Comparison of ENCODE assay signal across 1 cellular context in the genomic region with DNA sequence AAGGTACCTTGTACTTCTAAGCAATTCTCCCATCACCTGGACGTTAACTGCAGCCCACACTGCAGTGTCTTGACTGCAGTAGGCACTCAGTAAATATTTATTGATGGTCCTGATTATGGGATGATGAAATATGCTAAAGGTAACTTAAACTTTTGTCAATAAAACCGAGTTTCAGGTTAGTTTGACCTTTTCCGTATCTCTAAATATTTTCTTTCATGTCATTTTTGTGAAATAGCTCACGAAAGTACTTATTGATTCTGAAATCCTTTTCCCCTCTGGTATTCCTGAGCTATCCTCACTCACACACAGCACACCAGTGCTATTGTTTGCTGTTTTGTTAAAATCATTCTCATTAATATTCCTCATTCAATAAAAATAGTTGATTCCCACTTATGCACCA.
TF ChIP-seq lines count a peak whose summit lies in the region.

No MANE protein-coding gene starts in this region.

TF ChIP-seq in HepG2, 621 proteins besides CTCF, POLR2A, EP300 and RAD21 (continued from another document and continues in another):
- peak; percentile 91 for TF ChIP-seq ZBTB25 (CRISPR knock-in tag; IDR thresholded peaks at IDR 0.05)
- TF ChIP-seq GFI1 (CRISPR knock-in tag; IDR thresholded peaks at IDR 0.05; ENCODE audit: borderline replicate concordance) = peak; percentile 90
- peak; percentile 81 for TF ChIP-seq ZNF792 (CRISPR knock-in tag; IDR thresholded peaks at IDR 0.05)
- TF ChIP-seq ZIK1 (CRISPR knock-in tag; IDR thresholded peaks at IDR 0.05; ENCODE audit: borderline replicate concordance, low read depth) = no peak
- TF ChIP-seq HNF4A (CRISPR knock-in tag; IDR thresholded peaks at IDR 0.05) = peak; percentile 80
- TF ChIP-seq, protein P1, sequence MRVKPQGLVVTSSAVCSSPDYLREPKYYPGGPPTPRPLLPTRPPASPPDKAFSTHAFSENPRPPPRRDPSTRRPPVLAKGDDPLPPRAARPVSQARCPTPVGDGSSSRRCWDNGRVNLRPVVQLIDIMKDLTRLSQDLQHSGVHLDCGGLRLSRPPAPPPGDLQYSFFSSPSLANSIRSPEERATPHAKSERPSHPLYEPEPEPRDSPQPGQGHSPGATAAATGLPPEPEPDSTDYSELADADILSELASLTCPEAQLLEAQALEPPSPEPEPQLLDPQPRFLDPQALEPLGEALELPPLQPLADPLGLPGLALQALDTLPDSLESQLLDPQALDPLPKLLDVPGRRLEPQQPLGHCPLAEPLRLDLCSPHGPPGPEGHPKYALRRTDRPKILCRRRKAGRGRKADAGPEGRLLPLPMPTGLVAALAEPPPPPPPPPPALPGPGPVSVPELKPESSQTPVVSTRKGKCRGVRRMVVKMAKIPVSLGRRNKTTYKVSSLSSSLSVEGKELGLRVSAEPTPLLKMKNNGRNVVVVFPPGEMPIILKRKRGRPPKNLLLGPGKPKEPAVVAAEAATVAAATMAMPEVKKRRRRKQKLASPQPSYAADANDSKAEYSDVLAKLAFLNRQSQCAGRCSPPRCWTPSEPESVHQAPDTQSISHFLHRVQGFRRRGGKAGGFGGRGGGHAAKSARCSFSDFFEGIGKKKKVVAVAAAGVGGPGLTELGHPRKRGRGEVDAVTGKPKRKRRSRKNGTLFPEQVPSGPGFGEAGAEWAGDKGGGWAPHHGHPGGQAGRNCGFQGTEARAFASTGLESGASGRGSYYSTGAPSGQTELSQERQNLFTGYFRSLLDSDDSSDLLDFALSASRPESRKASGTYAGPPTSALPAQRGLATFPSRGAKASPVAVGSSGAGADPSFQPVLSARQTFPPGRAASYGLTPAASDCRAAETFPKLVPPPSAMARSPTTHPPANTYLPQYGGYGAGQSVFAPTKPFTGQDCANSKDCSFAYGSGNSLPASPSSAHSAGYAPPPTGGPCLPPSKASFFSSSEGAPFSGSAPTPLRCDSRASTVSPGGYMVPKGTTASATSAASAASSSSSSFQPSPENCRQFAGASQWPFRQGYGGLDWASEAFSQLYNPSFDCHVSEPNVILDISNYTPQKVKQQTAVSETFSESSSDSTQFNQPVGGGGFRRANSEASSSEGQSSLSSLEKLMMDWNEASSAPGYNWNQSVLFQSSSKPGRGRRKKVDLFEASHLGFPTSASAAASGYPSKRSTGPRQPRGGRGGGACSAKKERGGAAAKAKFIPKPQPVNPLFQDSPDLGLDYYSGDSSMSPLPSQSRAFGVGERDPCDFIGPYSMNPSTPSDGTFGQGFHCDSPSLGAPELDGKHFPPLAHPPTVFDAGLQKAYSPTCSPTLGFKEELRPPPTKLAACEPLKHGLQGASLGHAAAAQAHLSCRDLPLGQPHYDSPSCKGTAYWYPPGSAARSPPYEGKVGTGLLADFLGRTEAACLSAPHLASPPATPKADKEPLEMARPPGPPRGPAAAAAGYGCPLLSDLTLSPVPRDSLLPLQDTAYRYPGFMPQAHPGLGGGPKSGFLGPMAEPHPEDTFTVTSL (CRISPR knock-in tag; IDR thresholded peaks at IDR 0.05; ENCODE audit: borderline replicate concordance) = peak; percentile 97
- TF ChIP-seq, protein P2, sequence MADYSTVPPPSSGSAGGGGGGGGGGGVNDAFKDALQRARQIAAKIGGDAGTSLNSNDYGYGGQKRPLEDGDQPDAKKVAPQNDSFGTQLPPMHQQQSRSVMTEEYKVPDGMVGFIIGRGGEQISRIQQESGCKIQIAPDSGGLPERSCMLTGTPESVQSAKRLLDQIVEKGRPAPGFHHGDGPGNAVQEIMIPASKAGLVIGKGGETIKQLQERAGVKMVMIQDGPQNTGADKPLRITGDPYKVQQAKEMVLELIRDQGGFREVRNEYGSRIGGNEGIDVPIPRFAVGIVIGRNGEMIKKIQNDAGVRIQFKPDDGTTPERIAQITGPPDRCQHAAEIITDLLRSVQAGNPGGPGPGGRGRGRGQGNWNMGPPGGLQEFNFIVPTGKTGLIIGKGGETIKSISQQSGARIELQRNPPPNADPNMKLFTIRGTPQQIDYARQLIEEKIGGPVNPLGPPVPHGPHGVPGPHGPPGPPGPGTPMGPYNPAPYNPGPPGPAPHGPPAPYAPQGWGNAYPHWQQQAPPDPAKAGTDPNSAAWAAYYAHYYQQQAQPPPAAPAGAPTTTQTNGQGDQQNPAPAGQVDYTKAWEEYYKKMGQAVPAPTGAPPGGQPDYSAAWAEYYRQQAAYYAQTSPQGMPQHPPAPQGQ (CRISPR knock-in tag; IDR thresholded peaks at IDR 0.05; ENCODE audit: borderline replicate concordance) = no peak
- TF ChIP-seq ZBTB40 (IDR thresholded peaks at IDR 0.05) = no peak
- TF ChIP-seq ZBTB40 (CRISPR knock-in tag; IDR thresholded peaks at IDR 0.05) = no peak; the same call in 1 of the 2 replicates
- no peak for TF ChIP-seq ZFP90 (CRISPR knock-in tag; IDR thresholded peaks at IDR 0.05; ENCODE audit: borderline replicate concordance)
- TF ChIP-seq PITX1 (CRISPR knock-in tag; IDR thresholded peaks at IDR 0.05) = peak; percentile 72; the same call in 1 of the 2 replicates
- no peak for TF ChIP-seq ZNF678 (CRISPR knock-in tag; IDR thresholded peaks at IDR 0.05)
- no peak for TF ChIP-seq ZNF687 (CRISPR knock-in tag; IDR thresholded peaks at IDR 0.05)
- no peak for TF ChIP-seq POLR2G (IDR thresholded peaks at IDR 0.05; ENCODE audit: low read depth, low read length)
- TF ChIP-seq, protein P3, sequence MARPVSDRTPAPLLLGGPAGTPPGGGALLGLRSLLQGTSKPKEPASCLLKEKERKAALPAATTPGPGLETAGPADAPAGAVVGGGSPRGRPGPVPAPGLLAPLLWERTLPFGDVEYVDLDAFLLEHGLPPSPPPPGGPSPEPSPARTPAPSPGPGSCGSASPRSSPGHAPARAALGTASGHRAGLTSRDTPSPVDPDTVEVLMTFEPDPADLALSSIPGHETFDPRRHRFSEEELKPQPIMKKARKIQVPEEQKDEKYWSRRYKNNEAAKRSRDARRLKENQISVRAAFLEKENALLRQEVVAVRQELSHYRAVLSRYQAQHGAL (CRISPR knock-in tag; IDR thresholded peaks at IDR 0.05; ENCODE audit: not compliant biosample characterization) = no peak
- peak; percentile 96 for TF ChIP-seq ZNF331 (CRISPR knock-in tag; IDR thresholded peaks at IDR 0.05)
- TF ChIP-seq NAIF1 (CRISPR knock-in tag; IDR thresholded peaks at IDR 0.05; ENCODE audit: borderline replicate concordance) = no peak
- peak; percentile 64 for TF ChIP-seq NCOR1 (IDR thresholded peaks at IDR 0.05; ENCODE audit: borderline replicate concordance, low read length)
- TF ChIP-seq, protein P4, sequence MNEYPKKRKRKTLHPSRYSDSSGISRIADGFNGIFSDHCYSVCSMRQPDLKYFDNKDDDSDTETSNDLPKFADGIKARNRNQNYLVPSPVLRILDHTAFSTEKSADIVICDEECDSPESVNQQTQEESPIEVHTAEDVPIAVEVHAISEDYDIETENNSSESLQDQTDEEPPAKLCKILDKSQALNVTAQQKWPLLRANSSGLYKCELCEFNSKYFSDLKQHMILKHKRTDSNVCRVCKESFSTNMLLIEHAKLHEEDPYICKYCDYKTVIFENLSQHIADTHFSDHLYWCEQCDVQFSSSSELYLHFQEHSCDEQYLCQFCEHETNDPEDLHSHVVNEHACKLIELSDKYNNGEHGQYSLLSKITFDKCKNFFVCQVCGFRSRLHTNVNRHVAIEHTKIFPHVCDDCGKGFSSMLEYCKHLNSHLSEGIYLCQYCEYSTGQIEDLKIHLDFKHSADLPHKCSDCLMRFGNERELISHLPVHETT (CRISPR knock-in tag; conservative IDR thresholded peaks at IDR 0.05) = no peak
- TF ChIP-seq ZNF24 (IDR thresholded peaks at IDR 0.05) = no peak
- TF ChIP-seq, protein P5, sequence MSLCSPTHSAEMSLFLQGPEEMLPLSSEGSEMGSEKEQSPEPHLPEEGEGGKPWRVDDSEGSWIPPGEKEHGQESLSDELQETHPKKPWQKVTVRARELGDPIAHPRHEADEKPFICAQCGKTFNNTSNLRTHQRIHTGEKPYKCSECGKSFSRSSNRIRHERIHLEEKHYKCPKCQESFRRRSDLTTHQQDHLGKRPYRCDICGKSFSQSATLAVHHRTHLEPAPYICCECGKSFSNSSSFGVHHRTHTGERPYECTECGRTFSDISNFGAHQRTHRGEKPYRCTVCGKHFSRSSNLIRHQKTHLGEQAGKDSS (CRISPR knock-in tag; IDR thresholded peaks at IDR 0.05; ENCODE audit: borderline replicate concordance, low read depth) = no peak
- TF ChIP-seq SMAD9 (CRISPR knock-in tag; IDR thresholded peaks at IDR 0.05) = no peak
- TF ChIP-seq ZNF431 (CRISPR knock-in tag; IDR thresholded peaks at IDR 0.05; ENCODE audit: borderline replicate concordance, low read depth) = no peak
- peak; percentile 58 for TF ChIP-seq ZNF12 (CRISPR knock-in tag; IDR thresholded peaks at IDR 0.05)
- TF ChIP-seq NKX3-1 (CRISPR knock-in tag; IDR thresholded peaks at IDR 0.05) = peak; percentile 47; the same call in 1 of the 2 replicates
- no peak for TF ChIP-seq CHCHD3 (CRISPR knock-in tag; IDR thresholded peaks at IDR 0.05)
